Comparison of ENCODE assay signal across 8 cellular contexts in genomic region chr18:54223568-54224241, GRCh38. TPM values are rescaled to one million over a fixed set of nuclear protein-coding genes. Genes with fewer than 3 reads are reported as not detected.
DNase-seq lines count a peak whose midpoint lies in the region; ATAC-seq and TF ChIP-seq lines count a peak whose summit lies in the region.

No MANE protein-coding gene starts in this region.

- no peaks in the 10 kb centered on the region for H3K36me3 ChIP-seq in lung (ENCODE audit: control insufficient read depth in 2 of 2, insufficient read depth in 2 of 2, low read length in 2 of 2)

- H3K27me3 ChIP-seq in lung (ENCODE audit: control insufficient read depth, insufficient read depth), result no peaks in the 10 kb centered on the region

- WGBS in lung, 2 donors, result 1% methylated on average over 17 to 39 of the region's 39 CpGs

- TF ChIP-seq CTCF in lung (IDR thresholded peaks at IDR 0.05; ENCODE audit: control extremely low read depth, extremely low read depth), result no peak

- peak; percentile 32 for ATAC-seq in GM18907 (IDR thresholded peaks at IDR 0.05; ENCODE audit: unreplicated experiment)
- peak; percentile 23 for ATAC-seq in HG03159 (IDR thresholded peaks at IDR 0.05; ENCODE audit: unreplicated experiment)
- peak; percentile 15 for ATAC-seq in lung (ENCODE audit: insufficient read depth, low FRiP score)

- H3K27ac ChIP-seq in lung (ENCODE audit: low read depth in 1 of 2, low read length in 1 of 2), result peak overlapping the region; percentile 82 to 95

- no peaks in the 10 kb centered on the region for H3K9me3 ChIP-seq in lung (ENCODE audit: control insufficient read depth in 2 of 2, insufficient read depth in 1 of 2, low read length in 1 of 2)

- H3K4me3 ChIP-seq in lung, result peak overlapping the region; percentile 85

- peak; percentile 76 for DNase-seq in AG08395 (ENCODE audit: low spot score)
- peak; percentile 81 for DNase-seq in NCI-H345 treated with DMSO at 0.1 percent for 48 hours (lab: John Stamatoyannopoulos, UW; ENCODE audit: unreplicated experiment)
- peak; percentile 26 for DNase-seq in activated CD4-positive, alpha-beta T cell treated with anti-CD3 and anti-CD28 coated beads, Interleukin-2, amount 50 U/mL, for 1 hour
- peak; percentile 32 for DNase-seq in effector CD4-positive, alpha-beta T cell
- peak; percentile 73 for DNase-seq in lung (ENCODE audit: low spot score)
- peak; percentile 29 to 34 for DNase-seq in stimulated activated CD8-positive, alpha-beta memory T cell treated with anti-CD3 and anti-CD28 coated beads, Interleukin-2, amount 100 ng/mL, for 48 hours (ENCODE audit: low read depth in 2 of 2)

- H3K4me1 ChIP-seq in lung (ENCODE audit: control insufficient read depth in 2 of 2, insufficient read depth in 2 of 2, low read length in 2 of 2), result peaks cover 2 to 18% of the 10 kb centered on the region in 2 donors

RNA-seq across cellular contexts. Expression of gene MBD2, which starts 0.8 kb away (rescaled TPM):
- total RNA-seq in lung, result 10 to 100 TPM; 29.5 to 91.0 TPM
- polyA plus RNA-seq in lung, result 10 to 100 TPM; 35.4 to 36.8 TPM

RNA-seq across cellular contexts. Expression of gene POLI, which starts 45.6 kb away (rescaled TPM):
- 10 to 100 TPM; 25.9 to 66.5 TPM for total RNA-seq in lung
- 10 to 100 TPM in 1 of 2 donors, 1 to 10 TPM in 1; 8.6 to 24.1 TPM for polyA plus RNA-seq in lung

Comparison
In these comparisons a context has a peak if more than half of its experiments do, and no peak if none do; other contexts are left out.
1. Peak in every context shown above with its lines: DNase-seq, ATAC-seq, H3K4me3 ChIP-seq and H3K27ac ChIP-seq.
2. DNase-seq: peak in every context shown above with its lines; median percentile 81 in NCI-H345 treated with DMSO at 0.1 percent for 48 hours; 76 in AG08395; 73 in lung; 32 in effector CD4-positive, alpha-beta T cell; 32 in stimulated activated CD8-positive, alpha-beta memory T cell treated with anti-CD3 and anti-CD28 coated beads, Interleukin-2, amount 100 ng/mL, for 48 hours; 26 in activated CD4-positive, alpha-beta T cell treated with anti-CD3 and anti-CD28 coated beads, Interleukin-2, amount 50 U/mL, for 1 hour.